1 cellular context compared by ENCODE assay signal in the genomic region with DNA sequence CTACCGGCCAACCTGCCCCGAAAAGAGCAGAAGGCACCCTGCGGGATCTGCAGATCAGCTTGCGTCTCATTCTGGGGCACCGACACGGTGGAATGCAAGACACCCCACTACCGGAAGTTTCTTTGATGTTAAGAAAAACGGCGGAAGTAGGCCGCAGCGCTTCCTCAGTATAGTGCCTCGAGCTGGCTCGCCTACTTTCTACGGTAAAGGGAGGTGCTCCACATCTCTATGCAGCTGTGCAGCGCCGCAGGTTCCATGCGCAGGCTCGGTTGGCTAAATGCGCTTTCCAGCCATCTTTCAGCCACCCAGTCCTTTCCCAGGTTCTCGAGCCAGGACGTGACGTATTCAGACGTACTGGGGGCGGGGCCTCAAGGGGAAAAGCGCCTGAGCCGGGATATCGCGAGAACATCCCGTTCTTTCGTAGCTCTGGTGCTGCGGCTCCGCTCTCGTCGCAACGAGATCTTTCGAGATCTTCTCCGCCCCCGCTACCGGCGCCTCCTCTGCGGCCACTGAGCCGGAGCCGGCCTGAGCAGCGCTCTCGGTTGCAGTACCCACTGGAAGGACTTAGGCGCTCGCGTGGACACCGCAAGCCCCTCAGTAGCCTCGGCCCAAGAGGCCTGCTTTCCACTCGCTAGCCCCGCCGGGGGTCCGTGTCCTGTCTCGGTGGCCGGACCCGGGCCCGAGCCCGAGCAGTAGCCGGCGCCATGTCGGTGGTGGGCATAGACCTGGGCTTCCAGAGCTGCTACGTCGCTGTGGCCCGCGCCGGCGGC.
TF ChIP-seq lines count a peak whose summit lies in the region.

A gene (plus strand): TSS at position 467 of the 770 bp plus-strand sequence. CDS start 238 bp downstream, at position 705.

TF ChIP-seq in HepG2, 621 proteins besides CTCF, POLR2A, EP300 and RAD21 (continued from another document and continues in another):
- TF ChIP-seq, protein P1, sequence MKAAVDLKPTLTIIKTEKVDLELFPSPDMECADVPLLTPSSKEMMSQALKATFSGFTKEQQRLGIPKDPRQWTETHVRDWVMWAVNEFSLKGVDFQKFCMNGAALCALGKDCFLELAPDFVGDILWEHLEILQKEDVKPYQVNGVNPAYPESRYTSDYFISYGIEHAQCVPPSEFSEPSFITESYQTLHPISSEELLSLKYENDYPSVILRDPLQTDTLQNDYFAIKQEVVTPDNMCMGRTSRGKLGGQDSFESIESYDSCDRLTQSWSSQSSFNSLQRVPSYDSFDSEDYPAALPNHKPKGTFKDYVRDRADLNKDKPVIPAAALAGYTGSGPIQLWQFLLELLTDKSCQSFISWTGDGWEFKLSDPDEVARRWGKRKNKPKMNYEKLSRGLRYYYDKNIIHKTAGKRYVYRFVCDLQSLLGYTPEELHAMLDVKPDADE (CRISPR knock-in tag; IDR thresholded peaks at IDR 0.05), result peak; percentile 65
- TF ChIP-seq ZNF749 (CRISPR knock-in tag; IDR thresholded peaks at IDR 0.05; ENCODE audit: borderline replicate concordance), result peak; percentile 61; the same call in 1 of the 2 replicates
- TF ChIP-seq ZNF460 (CRISPR knock-in tag; IDR thresholded peaks at IDR 0.05; ENCODE audit: borderline replicate concordance), result no peak
- peak; percentile 69 for TF ChIP-seq ELF3 (CRISPR knock-in tag; IDR thresholded peaks at IDR 0.05)
- TF ChIP-seq, protein P2, sequence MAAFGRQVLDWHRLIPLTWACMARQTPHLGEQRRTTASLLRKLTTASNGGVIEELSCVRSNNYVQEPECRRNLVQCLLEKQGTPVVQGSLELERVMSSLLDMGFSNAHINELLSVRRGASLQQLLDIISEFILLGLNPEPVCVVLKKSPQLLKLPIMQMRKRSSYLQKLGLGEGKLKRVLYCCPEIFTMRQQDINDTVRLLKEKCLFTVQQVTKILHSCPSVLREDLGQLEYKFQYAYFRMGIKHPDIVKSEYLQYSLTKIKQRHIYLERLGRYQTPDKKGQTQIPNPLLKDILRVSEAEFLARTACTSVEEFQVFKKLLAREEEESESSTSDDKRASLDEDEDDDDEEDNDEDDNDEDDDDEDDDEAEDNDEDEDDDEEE (CRISPR knock-in tag; IDR thresholded peaks at IDR 0.05), result peak; percentile 2; the same call in 1 of the 2 replicates
- TF ChIP-seq, protein P3, sequence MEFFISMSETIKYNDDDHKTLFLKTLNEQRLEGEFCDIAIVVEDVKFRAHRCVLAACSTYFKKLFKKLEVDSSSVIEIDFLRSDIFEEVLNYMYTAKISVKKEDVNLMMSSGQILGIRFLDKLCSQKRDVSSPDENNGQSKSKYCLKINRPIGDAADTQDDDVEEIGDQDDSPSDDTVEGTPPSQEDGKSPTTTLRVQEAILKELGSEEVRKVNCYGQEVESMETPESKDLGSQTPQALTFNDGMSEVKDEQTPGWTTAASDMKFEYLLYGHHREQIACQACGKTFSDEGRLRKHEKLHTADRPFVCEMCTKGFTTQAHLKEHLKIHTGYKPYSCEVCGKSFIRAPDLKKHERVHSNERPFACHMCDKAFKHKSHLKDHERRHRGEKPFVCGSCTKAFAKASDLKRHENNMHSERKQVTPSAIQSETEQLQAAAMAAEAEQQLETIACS (CRISPR knock-in tag; IDR thresholded peaks at IDR 0.05), result no peak
- TF ChIP-seq RBFOX2 (IDR thresholded peaks at IDR 0.05; ENCODE audit: low read depth, low read length), result peak; percentile 91
- TF ChIP-seq, protein P4, sequence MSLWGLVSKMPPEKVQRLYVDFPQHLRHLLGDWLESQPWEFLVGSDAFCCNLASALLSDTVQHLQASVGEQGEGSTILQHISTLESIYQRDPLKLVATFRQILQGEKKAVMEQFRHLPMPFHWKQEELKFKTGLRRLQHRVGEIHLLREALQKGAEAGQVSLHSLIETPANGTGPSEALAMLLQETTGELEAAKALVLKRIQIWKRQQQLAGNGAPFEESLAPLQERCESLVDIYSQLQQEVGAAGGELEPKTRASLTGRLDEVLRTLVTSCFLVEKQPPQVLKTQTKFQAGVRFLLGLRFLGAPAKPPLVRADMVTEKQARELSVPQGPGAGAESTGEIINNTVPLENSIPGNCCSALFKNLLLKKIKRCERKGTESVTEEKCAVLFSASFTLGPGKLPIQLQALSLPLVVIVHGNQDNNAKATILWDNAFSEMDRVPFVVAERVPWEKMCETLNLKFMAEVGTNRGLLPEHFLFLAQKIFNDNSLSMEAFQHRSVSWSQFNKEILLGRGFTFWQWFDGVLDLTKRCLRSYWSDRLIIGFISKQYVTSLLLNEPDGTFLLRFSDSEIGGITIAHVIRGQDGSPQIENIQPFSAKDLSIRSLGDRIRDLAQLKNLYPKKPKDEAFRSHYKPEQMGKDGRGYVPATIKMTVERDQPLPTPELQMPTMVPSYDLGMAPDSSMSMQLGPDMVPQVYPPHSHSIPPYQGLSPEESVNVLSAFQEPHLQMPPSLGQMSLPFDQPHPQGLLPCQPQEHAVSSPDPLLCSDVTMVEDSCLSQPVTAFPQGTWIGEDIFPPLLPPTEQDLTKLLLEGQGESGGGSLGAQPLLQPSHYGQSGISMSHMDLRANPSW (CRISPR knock-in tag; IDR thresholded peaks at IDR 0.05; ENCODE audit: borderline replicate concordance), result peak; percentile 27; the same call in 1 of the 2 replicates
- TF ChIP-seq ZNF510 (CRISPR knock-in tag; IDR thresholded peaks at IDR 0.05; ENCODE audit: low read depth), result no peak
- TF ChIP-seq ZNF614 (CRISPR knock-in tag; IDR thresholded peaks at IDR 0.05; ENCODE audit: borderline replicate concordance), result peak; percentile 87; the same call in 1 of the 2 replicates
- no peak for TF ChIP-seq NR3C1 (CRISPR knock-in tag; IDR thresholded peaks at IDR 0.05)
- TF ChIP-seq, protein P5, sequence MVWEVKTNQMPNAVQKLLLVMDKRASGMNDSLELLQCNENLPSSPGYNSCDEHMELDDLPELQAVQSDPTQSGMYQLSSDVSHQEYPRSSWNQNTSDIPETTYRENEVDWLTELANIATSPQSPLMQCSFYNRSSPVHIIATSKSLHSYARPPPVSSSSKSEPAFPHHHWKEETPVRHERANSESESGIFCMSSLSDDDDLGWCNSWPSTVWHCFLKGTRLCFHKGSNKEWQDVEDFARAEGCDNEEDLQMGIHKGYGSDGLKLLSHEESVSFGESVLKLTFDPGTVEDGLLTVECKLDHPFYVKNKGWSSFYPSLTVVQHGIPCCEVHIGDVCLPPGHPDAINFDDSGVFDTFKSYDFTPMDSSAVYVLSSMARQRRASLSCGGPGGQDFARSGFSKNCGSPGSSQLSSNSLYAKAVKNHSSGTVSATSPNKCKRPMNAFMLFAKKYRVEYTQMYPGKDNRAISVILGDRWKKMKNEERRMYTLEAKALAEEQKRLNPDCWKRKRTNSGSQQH (CRISPR knock-in tag; IDR thresholded peaks at IDR 0.05; ENCODE audit: low read depth), result peak; percentile 64
- no peak for TF ChIP-seq ZNF879 (CRISPR knock-in tag; IDR thresholded peaks at IDR 0.05)
- TF ChIP-seq, protein P6, sequence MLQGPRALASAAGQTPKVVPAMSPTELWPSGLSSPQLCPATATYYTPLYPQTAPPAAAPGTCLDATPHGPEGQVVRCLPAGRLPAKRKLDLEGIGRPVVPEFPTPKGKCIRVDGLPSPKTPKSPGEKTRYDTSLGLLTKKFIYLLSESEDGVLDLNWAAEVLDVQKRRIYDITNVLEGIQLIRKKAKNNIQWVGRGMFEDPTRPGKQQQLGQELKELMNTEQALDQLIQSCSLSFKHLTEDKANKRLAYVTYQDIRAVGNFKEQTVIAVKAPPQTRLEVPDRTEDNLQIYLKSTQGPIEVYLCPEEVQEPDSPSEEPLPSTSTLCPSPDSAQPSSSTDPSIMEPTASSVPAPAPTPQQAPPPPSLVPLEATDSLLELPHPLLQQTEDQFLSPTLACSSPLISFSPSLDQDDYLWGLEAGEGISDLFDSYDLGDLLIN (CRISPR knock-in tag; IDR thresholded peaks at IDR 0.05; ENCODE audit: borderline replicate concordance), result no peak; the same call in 1 of the 2 replicates
- TF ChIP-seq, protein P7, sequence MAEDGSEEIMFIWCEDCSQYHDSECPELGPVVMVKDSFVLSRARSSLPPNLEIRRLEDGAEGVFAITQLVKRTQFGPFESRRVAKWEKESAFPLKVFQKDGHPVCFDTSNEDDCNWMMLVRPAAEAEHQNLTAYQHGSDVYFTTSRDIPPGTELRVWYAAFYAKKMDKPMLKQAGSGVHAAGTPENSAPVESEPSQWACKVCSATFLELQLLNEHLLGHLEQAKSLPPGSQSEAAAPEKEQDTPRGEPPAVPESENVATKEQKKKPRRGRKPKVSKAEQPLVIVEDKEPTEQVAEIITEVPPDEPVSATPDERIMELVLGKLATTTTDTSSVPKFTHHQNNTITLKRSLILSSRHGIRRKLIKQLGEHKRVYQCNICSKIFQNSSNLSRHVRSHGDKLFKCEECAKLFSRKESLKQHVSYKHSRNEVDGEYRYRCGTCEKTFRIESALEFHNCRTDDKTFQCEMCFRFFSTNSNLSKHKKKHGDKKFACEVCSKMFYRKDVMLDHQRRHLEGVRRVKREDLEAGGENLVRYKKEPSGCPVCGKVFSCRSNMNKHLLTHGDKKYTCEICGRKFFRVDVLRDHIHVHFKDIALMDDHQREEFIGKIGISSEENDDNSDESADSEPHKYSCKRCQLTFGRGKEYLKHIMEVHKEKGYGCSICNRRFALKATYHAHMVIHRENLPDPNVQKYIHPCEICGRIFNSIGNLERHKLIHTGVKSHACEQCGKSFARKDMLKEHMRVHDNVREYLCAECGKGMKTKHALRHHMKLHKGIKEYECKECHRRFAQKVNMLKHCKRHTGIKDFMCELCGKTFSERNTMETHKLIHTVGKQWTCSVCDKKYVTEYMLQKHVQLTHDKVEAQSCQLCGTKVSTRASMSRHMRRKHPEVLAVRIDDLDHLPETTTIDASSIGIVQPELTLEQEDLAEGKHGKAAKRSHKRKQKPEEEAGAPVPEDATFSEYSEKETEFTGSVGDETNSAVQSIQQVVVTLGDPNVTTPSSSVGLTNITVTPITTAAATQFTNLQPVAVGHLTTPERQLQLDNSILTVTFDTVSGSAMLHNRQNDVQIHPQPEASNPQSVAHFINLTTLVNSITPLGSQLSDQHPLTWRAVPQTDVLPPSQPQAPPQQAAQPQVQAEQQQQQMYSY (CRISPR knock-in tag; IDR thresholded peaks at IDR 0.05), result peak; percentile 8; the same call in 1 of the 2 replicates
- peak; percentile 89 for TF ChIP-seq NCOA1 (CRISPR knock-in tag; IDR thresholded peaks at IDR 0.05)
- TF ChIP-seq HDAC1 (CRISPR knock-in tag; IDR thresholded peaks at IDR 0.05), result peak; percentile 66
- peak; percentile 88 for TF ChIP-seq ARHGAP35 (CRISPR knock-in tag; IDR thresholded peaks at IDR 0.05; ENCODE audit: borderline replicate concordance)
- no peak for TF ChIP-seq KAT2B (IDR thresholded peaks at IDR 0.05; ENCODE audit: borderline replicate concordance, low read depth, low read length)
- TF ChIP-seq ZNF83 (CRISPR knock-in tag; IDR thresholded peaks at IDR 0.05; ENCODE audit: borderline replicate concordance), result no peak; the same call in 1 of the 2 replicates
- TF ChIP-seq ZNF326 (CRISPR knock-in tag; IDR thresholded peaks at IDR 0.05; ENCODE audit: borderline replicate concordance), result no peak
- no peak for TF ChIP-seq ZNF589 (CRISPR knock-in tag; conservative IDR thresholded peaks at IDR 0.05)
- TF ChIP-seq, protein P8, sequence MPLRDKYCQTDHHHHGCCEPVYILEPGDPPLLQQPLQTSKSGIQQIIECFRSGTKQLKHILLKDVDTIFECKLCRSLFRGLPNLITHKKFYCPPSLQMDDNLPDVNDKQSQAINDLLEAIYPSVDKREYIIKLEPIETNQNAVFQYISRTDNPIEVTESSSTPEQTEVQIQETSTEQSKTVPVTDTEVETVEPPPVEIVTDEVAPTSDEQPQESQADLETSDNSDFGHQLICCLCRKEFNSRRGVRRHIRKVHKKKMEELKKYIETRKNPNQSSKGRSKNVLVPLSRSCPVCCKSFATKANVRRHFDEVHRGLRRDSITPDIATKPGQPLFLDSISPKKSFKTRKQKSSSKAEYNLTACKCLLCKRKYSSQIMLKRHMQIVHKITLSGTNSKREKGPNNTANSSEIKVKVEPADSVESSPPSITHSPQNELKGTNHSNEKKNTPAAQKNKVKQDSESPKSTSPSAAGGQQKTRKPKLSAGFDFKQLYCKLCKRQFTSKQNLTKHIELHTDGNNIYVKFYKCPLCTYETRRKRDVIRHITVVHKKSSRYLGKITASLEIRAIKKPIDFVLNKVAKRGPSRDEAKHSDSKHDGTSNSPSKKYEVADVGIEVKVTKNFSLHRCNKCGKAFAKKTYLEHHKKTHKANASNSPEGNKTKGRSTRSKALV (CRISPR knock-in tag; IDR thresholded peaks at IDR 0.05), result 0 out of 2 replicates have a peak, but pooled peaks have one; percentile 52
- 0 out of 2 replicates have a peak, but pooled peaks have one; percentile 49 for TF ChIP-seq PAX8 (CRISPR knock-in tag; IDR thresholded peaks at IDR 0.05; ENCODE audit: borderline replicate concordance)
- TF ChIP-seq, protein P9, sequence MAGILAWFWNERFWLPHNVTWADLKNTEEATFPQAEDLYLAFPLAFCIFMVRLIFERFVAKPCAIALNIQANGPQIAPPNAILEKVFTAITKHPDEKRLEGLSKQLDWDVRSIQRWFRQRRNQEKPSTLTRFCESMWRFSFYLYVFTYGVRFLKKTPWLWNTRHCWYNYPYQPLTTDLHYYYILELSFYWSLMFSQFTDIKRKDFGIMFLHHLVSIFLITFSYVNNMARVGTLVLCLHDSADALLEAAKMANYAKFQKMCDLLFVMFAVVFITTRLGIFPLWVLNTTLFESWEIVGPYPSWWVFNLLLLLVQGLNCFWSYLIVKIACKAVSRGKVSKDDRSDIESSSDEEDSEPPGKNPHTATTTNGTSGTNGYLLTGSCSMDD (CRISPR knock-in tag; IDR thresholded peaks at IDR 0.05), result no peak
- no peak for TF ChIP-seq FOXM1 (CRISPR knock-in tag; IDR thresholded peaks at IDR 0.05)
- TF ChIP-seq ZNF552 (CRISPR knock-in tag; IDR thresholded peaks at IDR 0.05; ENCODE audit: borderline replicate concordance), result 0 out of 2 replicates have a peak, but pooled peaks have one; percentile 59
- TF ChIP-seq TBX3 (IDR thresholded peaks at IDR 0.05; ENCODE audit: borderline replicate concordance), result no peak; the same call in 1 of the 2 replicates
- TF ChIP-seq, protein P10, sequence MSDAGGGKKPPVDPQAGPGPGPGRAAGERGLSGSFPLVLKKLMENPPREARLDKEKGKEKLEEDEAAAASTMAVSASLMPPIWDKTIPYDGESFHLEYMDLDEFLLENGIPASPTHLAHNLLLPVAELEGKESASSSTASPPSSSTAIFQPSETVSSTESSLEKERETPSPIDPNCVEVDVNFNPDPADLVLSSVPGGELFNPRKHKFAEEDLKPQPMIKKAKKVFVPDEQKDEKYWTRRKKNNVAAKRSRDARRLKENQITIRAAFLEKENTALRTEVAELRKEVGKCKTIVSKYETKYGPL (CRISPR knock-in tag; IDR thresholded peaks at IDR 0.05), result peak; percentile 82
- no peak for TF ChIP-seq KAT7 (CRISPR knock-in tag; IDR thresholded peaks at IDR 0.05; ENCODE audit: borderline replicate concordance)
- TF ChIP-seq ZNF441 (CRISPR knock-in tag; IDR thresholded peaks at IDR 0.05; ENCODE audit: borderline replicate concordance), result peak; percentile 73; the same call in 1 of the 2 replicates
- no peak for TF ChIP-seq KLF15 (CRISPR knock-in tag; IDR thresholded peaks at IDR 0.05; ENCODE audit: borderline replicate concordance)
- TF ChIP-seq RARA (CRISPR knock-in tag; IDR thresholded peaks at IDR 0.05), result peak; percentile 44; the same call in 1 of the 2 replicates
- TF ChIP-seq, protein P11, sequence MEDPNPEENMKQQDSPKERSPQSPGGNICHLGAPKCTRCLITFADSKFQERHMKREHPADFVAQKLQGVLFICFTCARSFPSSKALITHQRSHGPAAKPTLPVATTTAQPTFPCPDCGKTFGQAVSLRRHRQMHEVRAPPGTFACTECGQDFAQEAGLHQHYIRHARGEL (CRISPR knock-in tag; IDR thresholded peaks at IDR 0.05), result no peak
- TF ChIP-seq, protein P12, sequence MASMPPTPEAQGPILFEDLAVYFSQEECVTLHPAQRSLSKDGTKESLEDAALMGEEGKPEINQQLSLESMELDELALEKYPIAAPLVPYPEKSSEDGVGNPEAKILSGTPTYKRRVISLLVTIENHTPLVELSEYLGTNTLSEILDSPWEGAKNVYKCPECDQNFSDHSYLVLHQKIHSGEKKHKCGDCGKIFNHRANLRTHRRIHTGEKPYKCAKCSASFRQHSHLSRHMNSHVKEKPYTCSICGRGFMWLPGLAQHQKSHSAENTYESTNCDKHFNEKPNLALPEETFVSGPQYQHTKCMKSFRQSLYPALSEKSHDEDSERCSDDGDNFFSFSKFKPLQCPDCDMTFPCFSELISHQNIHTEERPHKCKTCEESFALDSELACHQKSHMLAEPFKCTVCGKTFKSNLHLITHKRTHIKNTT (CRISPR knock-in tag; IDR thresholded peaks at IDR 0.05), result no peak
- no peak; the same call in 1 of the 2 replicates for TF ChIP-seq JDP2 (CRISPR knock-in tag; IDR thresholded peaks at IDR 0.05; ENCODE audit: borderline replicate concordance)
